8 cellular contexts compared by ENCODE assay signal in genomic region chr14:76812422-76813383, GRCh38. TPM values are rescaled to one million over a fixed set of nuclear protein-coding genes. Genes with fewer than 3 reads are reported as not detected.
A peak's percentile ranks its signal among the peaks of the same experiment; 100 is the strongest.
DNase-seq lines count a peak whose midpoint lies in the region; ATAC-seq and TF ChIP-seq lines count a peak whose summit lies in the region.

ANGEL1 (minus strand) TSS chr14:76812882; CDS start chr14:76812827, 55 bp downstream.

- H3K4me3 ChIP-seq in GM12864 (ENCODE audit: low read depth, low read length) (peak within 1 kb of the TSS; percentile 85), SU-DHL-6 (ENCODE audit: insufficient read depth, low read length, poor library complexity, severe bottlenecking) (peak within 1 kb of the TSS; percentile 58), osteoblast (ENCODE audit: insufficient read depth, low read length) (peak within 1 kb of the TSS; percentile 86), testis (peak within 1 kb of the TSS; percentile 77 to 85)

- H3K27me3 ChIP-seq in SU-DHL-6 (ENCODE audit: low read length): no peaks in the 10 kb centered on the region
- peaks cover 9% of the 10 kb centered on the region for H3K27me3 ChIP-seq in osteoblast (ENCODE audit: insufficient read depth, low read length)
- no peaks in the 10 kb centered on the region for H3K27me3 ChIP-seq in testis

- no peaks in the 10 kb centered on the region for H3F3A ChIP-seq in SU-DHL-6 (ENCODE audit: insufficient read depth)

- H4K20me1 ChIP-seq in SU-DHL-6 (ENCODE audit: low read depth, low read length): no peaks in the 10 kb centered on the region
- H4K20me1 ChIP-seq in osteoblast (ENCODE audit: insufficient read depth, low read length): peaks cover 3% of the 10 kb centered on the region

- no peaks in the 10 kb centered on the region for H3K36me3 Mint-ChIP-seq in activated naive CD8-positive, alpha-beta T cell treated with anti-CD3 and anti-CD28 coated beads, Interleukin-2, amount 10 ng/mL, durations not matched to agents 7 days and 5 days

- H3K4me2 ChIP-seq in SU-DHL-6 (ENCODE audit: low read depth, low read length, poor library complexity, severe bottlenecking) (peak within 1 kb of the TSS; percentile 93), osteoblast (ENCODE audit: insufficient read depth, low read length) (peak within 1 kb of the TSS; percentile 99)

- TF ChIP-seq POLR2A in testis (IDR thresholded peaks at IDR 0.05): peak; percentile 75

- ATAC-seq in HG02763 (IDR thresholded peaks at IDR 0.05; ENCODE audit: unreplicated experiment): peak; percentile 88
- ATAC-seq in activated naive CD8-positive, alpha-beta T cell treated with anti-CD3 and anti-CD28 coated beads, Interleukin-2, amount 10 ng/mL, durations not matched to agents 7 days and 5 days (ENCODE audit: low read depth): peak; percentile 93

- H3K27ac ChIP-seq in SU-DHL-6 (ENCODE audit: low read depth, low read length) (peak within 1 kb of the TSS; percentile 26; the same call in 1 of the 2 replicates), osteoblast (ENCODE audit: low read depth, low read length) (no peak within 1 kb of the TSS), testis (peak within 1 kb of the TSS; percentile 61 to 83)

- peak within 1 kb of the TSS; percentile 90 for H3K4me3 Mint-ChIP-seq in activated naive CD8-positive, alpha-beta T cell treated with anti-CD3 and anti-CD28 coated beads, Interleukin-2, amount 10 ng/mL, durations not matched to agents 7 days and 5 days

- H3K4me1 ChIP-seq in osteoblast (ENCODE audit: insufficient read depth, low read length) (peaks cover 12% of the 10 kb centered on the region), testis (peaks cover 18% of the 10 kb centered on the region)

- no peaks in the 10 kb centered on the region for H3K9me3 Mint-ChIP-seq in activated naive CD8-positive, alpha-beta T cell treated with anti-CD3 and anti-CD28 coated beads, Interleukin-2, amount 10 ng/mL, durations not matched to agents 7 days and 5 days

- peak within 1 kb of the TSS; percentile 86 for H3K27ac Mint-ChIP-seq in activated naive CD8-positive, alpha-beta T cell treated with anti-CD3 and anti-CD28 coated beads, Interleukin-2, amount 10 ng/mL, durations not matched to agents 7 days and 5 days

- TF ChIP-seq CTCF in GM12864 (IDR thresholded peaks at IDR 0.05; ENCODE audit: low read depth, low read length, missing control alignments): no peak
- no peak for TF ChIP-seq CTCF in SU-DHL-6 (IDR thresholded peaks at IDR 0.05; ENCODE audit: insufficient read depth, low read length, poor library complexity, severe bottlenecking)
- no peak for TF ChIP-seq CTCF in osteoblast (IDR thresholded peaks at IDR 0.05; ENCODE audit: extremely low read depth, low read depth, low read length)
- TF ChIP-seq CTCF in testis (IDR thresholded peaks at IDR 0.05): peak in 1 of 3 experiments; percentile 11

- POLR2A ChIA-PET in activated naive CD8-positive, alpha-beta T cell treated with anti-CD3 and anti-CD28 coated beads, Interleukin-2, amount 10 ng/mL, durations not matched to agents 7 days and 5 days (lab: Charles Lee): interaction anchor here (0.6 to 1.7 kb wide), 9 partner anchors 25 to 508 kb away, joined by 3 to 7 read pairs (median 4); partner anchors contain the start of genes GSTZ1, POMT2 and VASH1

- H3K9me3 ChIP-seq in SU-DHL-6 (ENCODE audit: insufficient read depth, low read length) (no peaks in the 10 kb centered on the region), osteoblast (ENCODE audit: low read depth, low read length) (no peaks in the 10 kb centered on the region), testis (no peaks in the 10 kb centered on the region)

- peaks cover 20% of the 10 kb centered on the region for H3K4me1 Mint-ChIP-seq in activated naive CD8-positive, alpha-beta T cell treated with anti-CD3 and anti-CD28 coated beads, Interleukin-2, amount 10 ng/mL, durations not matched to agents 7 days and 5 days

- H2AFZ ChIP-seq in SU-DHL-6 (ENCODE audit: low read depth, low read length, severe bottlenecking): peak within 1 kb of the TSS; percentile 89
- peak within 1 kb of the TSS; percentile 87 for H2AFZ ChIP-seq in osteoblast (ENCODE audit: low read length)

- no peaks in the 10 kb centered on the region for H3K9me2 ChIP-seq in SU-DHL-6 (replicated peaks; ENCODE audit: insufficient read depth, low read length)

- 5 to 15% methylated on average over 13 to 63 of the region's 69 CpGs for whole genome bisulfite sequencing in testis, 2 donors

- H3K36me3 ChIP-seq in SU-DHL-6 (ENCODE audit: low read length): no peaks in the 10 kb centered on the region
- peaks cover 2% of the 10 kb centered on the region for H3K36me3 ChIP-seq in osteoblast (ENCODE audit: insufficient read depth, low read length)
- H3K36me3 ChIP-seq in testis (ENCODE audit: low read depth, missing control alignments): no peaks in the 10 kb centered on the region

- H3K79me2 ChIP-seq in SU-DHL-6 (ENCODE audit: insufficient read depth, low read length) (peaks cover 3% of the 10 kb centered on the region; the same call in 1 of the 2 replicates), osteoblast (ENCODE audit: insufficient read depth, low read length) (peaks cover 5% of the 10 kb centered on the region)

- DNase-seq in GM12864 (ENCODE audit: low read depth): peak; percentile 87
- DNase-seq in NCI-H1417 (lab: John Stamatoyannopoulos, UW): peak; percentile 97 to 98 (median 98)
- DNase-seq in activated naive CD8-positive, alpha-beta T cell treated with anti-CD3 and anti-CD28 coated beads, Interleukin-2, amount 10 ng/mL, durations not matched to agents 7 days and 5 days: peak; percentile 97
- peak; percentile 83 to 97 (median 94) for DNase-seq in head of caudate nucleus
- peak; percentile 98 for DNase-seq in osteoblast (ENCODE audit: insufficient read length, low spot score, missing footprints)
- DNase-seq in testis: peak; percentile 95

- intact Hi-C loops in head of caudate nucleus (cut with DNase I) (loop anchor here (5.0 kb wide), 1 partner anchor 50 kb away; the partner anchor contains the start of gene VASH1), testis (cut with DNase I; ENCODE audit: low total_unique reads) (no loop called here)

- H3K9ac ChIP-seq in SU-DHL-6 (ENCODE audit: low read length): peak within 1 kb of the TSS; percentile 78

- no peaks in the 10 kb centered on the region for H3K27me3 Mint-ChIP-seq in activated naive CD8-positive, alpha-beta T cell treated with anti-CD3 and anti-CD28 coated beads, Interleukin-2, amount 10 ng/mL, durations not matched to agents 7 days and 5 days

RNA-seq across cellular contexts. Expression of gene ANGEL1, which starts in this region (rescaled TPM):
- 10 to 100 TPM; 15.4 to 17.3 TPM for total RNA-seq in activated naive CD8-positive, alpha-beta T cell treated with anti-CD3 and anti-CD28 coated beads, Interleukin-2, amount 10 ng/mL, durations not matched to agents 7 days and 5 days
- total RNA-seq in osteoblast (8.3 and 9.7 TPM in 2 replicates), testis (100 to 1,000 TPM; 126 to 132 TPM)
- 150 TPM for polyA plus RNA-seq in testis (ENCODE audit: insufficient read depth, low read depth, low replicate concordance)

Comparison
In these comparisons a context has a peak if more than half of its experiments do, and no peak if none do; other contexts are left out.
1. RNA of gene ANGEL1 (total RNA-seq): 126 to 132 TPM in testis; 15.4 to 17.3 TPM in activated naive CD8-positive, alpha-beta T cell treated with anti-CD3 and anti-CD28 coated beads, Interleukin-2, amount 10 ng/mL, durations not matched to agents 7 days and 5 days and 8.3 to 9.7 TPM in osteoblast; every median in the first group is over 4 times any median in the second.
2. Peak in every context shown above with its lines, with median percentiles within 50 percentile points of each other: DNase-seq and H3K4me3 ChIP-seq.